In genomic region chr1:159005161-159005560, GRCh38 we compare ENCODE assay signal across 13 cellular contexts. TPM values are rescaled to one million over a fixed set of nuclear protein-coding genes. Genes with fewer than 3 reads are reported as not detected.
DNase-seq lines count a peak whose midpoint lies in the region; ATAC-seq, FAIRE-seq and TF ChIP-seq lines count a peak whose summit lies in the region.
"Had no signal": no experiment of that assay in that cellular context is flagged by ENCODE, and none has a peak within 500 bp of the region (broad histone marks: within the 10 kb centered on the region; RNA-seq: fewer than 3 reads in every experiment).

No MANE protein-coding gene starts in this region.

- intact Hi-C loops in left ventricle myocardium inferior (cut with micrococcal nuclease) (no loop called here), cardiac septum (cut with DNase I) (loop anchor here (5.0 kb wide), 3 partner anchors 47 to 917 kb away; no protein-coding TSS in a partner anchor), upper lobe of right lung (cut with DNase I) (no loop called here)
- intact Hi-C loops in naive thymus-derived CD4-positive, alpha-beta T cell (cut with micrococcal nuclease): loop anchor here in 1 of 2 donors (5.0 kb wide), 1 partner anchor 1868 kb away; the partner anchor contains the start of gene ETV3

- H3K36me3 Mint-ChIP-seq in naive thymus-derived CD4-positive, alpha-beta T cell: peaks cover 0 to 22% (median 0%) of the 10 kb centered on the region in 5 donors

- POLR2A ChIA-PET in H1 (lab: Charles Lee; ENCODE audit: partially characterized antibody): no interaction called here
- POLR2A ChIA-PET in naive thymus-derived CD4-positive, alpha-beta T cell (lab: Charles Lee): no interaction called here

- no peak overlapping the region for H3K4ac ChIP-seq in H1 (replicated peaks; ENCODE audit: insufficient read length, low read depth, low read length)

- no peak overlapping the region for H2BK120ac ChIP-seq in H1 (replicated peaks; ENCODE audit: low read depth, low read length)

- no peaks in the 10 kb centered on the region for H3K27me3 Mint-ChIP-seq in naive thymus-derived CD4-positive, alpha-beta T cell

- H3K4me1 ChIP-seq in left ventricle myocardium inferior (peaks cover 56% of the 10 kb centered on the region), H1 (replicated peaks in 1 of 4; ENCODE audit: control insufficient read depth in 3 of 4, insufficient read depth in 4 of 4, low read length in 3 of 4) (peaks cover 2 to 30% (median 17%) of the 10 kb centered on the region in 4 experiments; a peak in 5 of 7 replicates), upper lobe of right lung (peaks cover 28% of the 10 kb centered on the region)
- H3K4me1 ChIP-seq in naive thymus-derived CD4-positive, alpha-beta T cell (ENCODE audit: control insufficient read depth in 2 of 2, insufficient read depth in 2 of 2, low read length in 2 of 2): peaks cover 12 to 20% of the 10 kb centered on the region in 2 donors

- H3K18ac ChIP-seq in H1 (ENCODE audit: extremely low read depth, low read length): no peak overlapping the region

- no peaks in the 10 kb centered on the region for H3K79me1 ChIP-seq in H1 (ENCODE audit: low read depth, low read length)

- TF ChIP-seq RAD21 in H1 (IDR thresholded peaks at IDR 0.05 in 1 of 2, conservative IDR thresholded peaks at IDR 0.05 in 1 of 2; ENCODE audit: low read depth in 2 of 2, low read length in 2 of 2): no peak

- no peak for ATAC-seq in naive thymus-derived CD4-positive, alpha-beta T cell
- ATAC-seq in upper lobe of right lung (no peak), HG02759 (IDR thresholded peaks at IDR 0.05; ENCODE audit: unreplicated experiment) (no peak)

- H3K27me3 ChIP-seq in left ventricle myocardium inferior (ENCODE audit: low read depth) (peaks cover 8% of the 10 kb centered on the region), H1 (replicated peaks in 1 of 4; ENCODE audit: control insufficient read depth in 3 of 4, extremely low read depth in 1 of 4, insufficient read depth in 3 of 4, low read length in 3 of 4) (peaks cover 1 to 22% (median 16%) of the 10 kb centered on the region in 4 experiments; a peak in 5 of 7 replicates), upper lobe of right lung (no peaks in the 10 kb centered on the region)
- no peaks in the 10 kb centered on the region for H3K27me3 ChIP-seq in naive thymus-derived CD4-positive, alpha-beta T cell (ENCODE audit: control insufficient read depth in 2 of 2, insufficient read depth in 2 of 2, low read length in 2 of 2)
- H3K27me3 ChIP-seq: BE2C, cardiac muscle cell had no signal

- peaks cover 16 to 41% (median 27%) of the 10 kb centered on the region in 7 donors for H3K4me1 Mint-ChIP-seq in naive thymus-derived CD4-positive, alpha-beta T cell

- TF ChIP-seq CTCF in left ventricle myocardium inferior (IDR thresholded peaks at IDR 0.05; ENCODE audit: borderline replicate concordance) (no peak), H1 (IDR thresholded peaks at IDR 0.05; ENCODE audit: control extremely low read depth in 1 of 3, insufficient read depth in 1 of 3, low read depth in 1 of 3, low read length in 3 of 3) (no peak), upper lobe of right lung (IDR thresholded peaks at IDR 0.05) (no peak)

- H4K20me1 ChIP-seq in H1 (replicated peaks in 1 of 2; ENCODE audit: control insufficient read depth in 1 of 2, insufficient read depth in 2 of 2, low read length in 2 of 2): no peaks in the 10 kb centered on the region

- peak overlapping the region; percentile 24 for H3K4me3 ChIP-seq in left ventricle myocardium inferior
- H3K4me3 ChIP-seq in H1 (ENCODE audit: extremely low read depth in 1 of 4, insufficient read depth in 2 of 4, low read depth in 3 of 4, low read length in 4 of 4): peak overlapping the region in 1 of 4 experiments; percentile 58; a peak in 2 of 8 replicates
- no peak overlapping the region for H3K4me3 ChIP-seq in naive thymus-derived CD4-positive, alpha-beta T cell (ENCODE audit: low read length)
- H3K4me3 ChIP-seq in upper lobe of right lung: no peak overlapping the region
- H3K4me3 ChIP-seq: cardiac muscle cell had no signal

- CTCF ChIA-PET in H1 (lab: Charles Lee; ENCODE audit: partially characterized antibody): interaction anchor here (0.6 to 0.9 kb wide), 4 partner anchors 8 to 498 kb away, joined by 3 read pairs; no protein-coding TSS in a partner anchor
- CTCF ChIA-PET in naive thymus-derived CD4-positive, alpha-beta T cell (lab: Charles Lee): no interaction called here

- H4K91ac ChIP-seq in H1 (replicated peaks; ENCODE audit: insufficient read length, low read length): no peak overlapping the region

- H3K14ac ChIP-seq in H1 (ENCODE audit: insufficient read length): no peak overlapping the region

- H2AK5ac ChIP-seq in H1 (ENCODE audit: low read depth, low read length): no peak overlapping the region

- H3K4me3 Mint-ChIP-seq in naive thymus-derived CD4-positive, alpha-beta T cell: no peak overlapping the region

- H3K9ac ChIP-seq in H1 (replicated peaks in 1 of 4; ENCODE audit: extremely low read depth in 1 of 4, low read depth in 3 of 4, low read length in 3 of 4): no peak overlapping the region

- no peak overlapping the region for H3K56ac ChIP-seq in H1 (replicated peaks; ENCODE audit: insufficient read length, low read depth, low read length)

- FAIRE-seq in H1 (lab: Jason Lieb, UNC): no peak

- DNase-seq in left ventricle myocardium inferior (no peak), cardiac septum (ENCODE audit: low spot score) (no peak), H1 (ENCODE audit: low read depth in 1 of 2, low spot score in 2 of 2) (no peak), upper lobe of right lung (no peak), T-helper 9 cell (no peak), Kasumi-1 (lab: John Stamatoyannopoulos, UW) (no peak)
- no peak for DNase-seq in naive thymus-derived CD4-positive, alpha-beta T cell
- DNase-seq: NCI-H1092, trophoblast cell had no signal

- H4K5ac ChIP-seq in H1 (ENCODE audit: insufficient read length, low read depth, low read length): no peak overlapping the region

- no peak overlapping the region for H2BK12ac ChIP-seq in H1 (ENCODE audit: low read depth, low read length)

- peak overlapping the region; percentile 80 for H3K27ac ChIP-seq in left ventricle myocardium inferior (replicated peaks)
- no peak overlapping the region for H3K27ac ChIP-seq in H1 (ENCODE audit: low read depth, low read length)
- H3K27ac ChIP-seq in naive thymus-derived CD4-positive, alpha-beta T cell (ENCODE audit: low read depth, low read length): no peak overlapping the region
- H3K27ac ChIP-seq in upper lobe of right lung: peak overlapping the region; percentile 40
- H3K27ac ChIP-seq: HL-60 had no signal

- no peak overlapping the region for H2BK5ac ChIP-seq in H1 (ENCODE audit: low read depth, low read length)

- peaks cover 0 to 7% (median 0%) of the 10 kb centered on the region in 11 donors for H3K9me3 Mint-ChIP-seq in naive thymus-derived CD4-positive, alpha-beta T cell

- H2BK15ac ChIP-seq in H1 (ENCODE audit: low read length): no peak overlapping the region

- peak overlapping the region in 5 of 9 donors; percentile 41 to 99 (median 48) for H3K27ac Mint-ChIP-seq in naive thymus-derived CD4-positive, alpha-beta T cell

- H2AFZ ChIP-seq in H1 (ENCODE audit: low read length): peak overlapping the region; percentile 96; the same call in 1 of the 2 replicates

- no peak for TF ChIP-seq EP300 in H1 (IDR thresholded peaks at IDR 0.05; ENCODE audit: borderline replicate concordance in 1 of 2, low read depth in 2 of 2, low read length in 2 of 2)

- peak overlapping the region; percentile 85 to 86; a peak in 2 of 4 replicates for H3K4me2 ChIP-seq in H1 (ENCODE audit: insufficient read depth in 1 of 2, low read depth in 2 of 2, low read length in 2 of 2)

- H3K9me3 ChIP-seq in left ventricle myocardium inferior (replicated peaks) (no peaks in the 10 kb centered on the region), H1 (ENCODE audit: insufficient read depth in 2 of 2, low read depth in 1 of 2, low read length in 1 of 2) (no peaks in the 10 kb centered on the region), upper lobe of right lung (no peaks in the 10 kb centered on the region)
- H3K9me3 ChIP-seq in naive thymus-derived CD4-positive, alpha-beta T cell (ENCODE audit: control insufficient read depth in 2 of 3, low read length in 3 of 3): no peaks in the 10 kb centered on the region
- H3K9me3 ChIP-seq: BE2C had no signal

- H3K36me3 ChIP-seq in left ventricle myocardium inferior: no peaks in the 10 kb centered on the region
- H3K36me3 ChIP-seq in H1 (ENCODE audit: control insufficient read depth in 2 of 4, insufficient read depth in 4 of 4, low read length in 3 of 4): no peaks in the 10 kb centered on the region
- no peaks in the 10 kb centered on the region for H3K36me3 ChIP-seq in naive thymus-derived CD4-positive, alpha-beta T cell (ENCODE audit: control insufficient read depth in 2 of 3, insufficient read depth in 3 of 3, low read length in 3 of 3)
- H3K36me3 ChIP-seq in upper lobe of right lung: no peaks in the 10 kb centered on the region
- H3K36me3 ChIP-seq: BE2C, cardiac muscle cell had no signal

- H4K8ac ChIP-seq in H1 (ENCODE audit: extremely low read depth, insufficient read depth, low read length): no peak overlapping the region

- no peaks in the 10 kb centered on the region for H3K79me2 ChIP-seq in H1 (ENCODE audit: control insufficient read depth in 1 of 2, insufficient read depth in 2 of 2, low read length in 2 of 2)

- no peak overlapping the region for H2BK20ac ChIP-seq in H1 (ENCODE audit: low read length)

- H3K23me2 ChIP-seq in H1 (ENCODE audit: low read depth, low read length): 0 out of 2 replicates have a peak, but pooled peaks cover 4% of the 10 kb centered on the region

- no peak overlapping the region for H3K23ac ChIP-seq in H1 (ENCODE audit: insufficient read length)

- TF ChIP-seq POLR2A in H1 (IDR thresholded peaks at IDR 0.05; ENCODE audit: control extremely low read depth in 1 of 2, low read depth in 2 of 2, low read length in 2 of 2): no peak

TF ChIP-seq in H1, 55 proteins besides CTCF, POLR2A, EP300 and RAD21 (continues in another document):
- TF ChIP-seq EGR1 (IDR thresholded peaks at IDR 0.05; ENCODE audit: borderline replicate concordance, low read depth, low read length): no peak
- TF ChIP-seq SAP30 (IDR thresholded peaks at IDR 0.05; ENCODE audit: insufficient read depth, insufficient replicate concordance, low read length): no peak

RNA-seq across cellular contexts. Expression of gene IFI16, which starts 4.5 kb away (rescaled TPM):
- 21.9 TPM for total RNA-seq in left ventricle myocardium inferior
- total RNA-seq in cardiac septum: 31.1 TPM
- total RNA-seq in H1 (2021; fragmentation: NEBNext Ultra II Directional; extraction: Animal tissue kit (Norgen Biotek cat#: 25700)): 0.63 and 1.1 TPM in 2 replicates
- 0.52 and 0.74 TPM in 2 replicates for polyA plus RNA-seq in H1 (2011; rRNA removed)
- polyA plus RNA-seq in H1 (2011; cell fraction: cytosol; rRNA removed): 0.84 TPM
- 0.97 TPM for polyA plus RNA-seq in H1 (2011; cell fraction: nucleus; rRNA removed)
- polyA plus RNA-seq in H1 (2012, experiment 1 of 2): 0.42 to 1.1 TPM (median 0.84 TPM) in 4 replicates
- polyA plus RNA-seq in H1 (2012, experiment 2 of 2): not detected
- 0.77 TPM for polyA plus RNA-seq in H1 (2013, experiment 1 of 2)
- 0.77 TPM for polyA plus RNA-seq in H1 (2013, experiment 2 of 2)
- 0.88 and 1.9 TPM in 2 replicates for polyA minus RNA-seq in H1 (2011; rRNA and poly(A)+ RNA removed)
- 1.6 TPM for polyA minus RNA-seq in H1 (2011; cell fraction: cytosol; rRNA and poly(A)+ RNA removed)
- 6.6 TPM for polyA minus RNA-seq in H1 (2011; cell fraction: nucleus; rRNA and poly(A)+ RNA removed)
- total RNA-seq in naive thymus-derived CD4-positive, alpha-beta T cell: 100 to 1,000 TPM in 2 of 5 experiments, 10 to 100 TPM in 3; 42.4 to 307 (median 96.0) TPM
- 10 to 100 TPM; 46.1 to 48.0 TPM for polyA plus RNA-seq in naive thymus-derived CD4-positive, alpha-beta T cell
- total RNA-seq in upper lobe of right lung: 98.0 TPM

Comparison
In these comparisons a context has a peak if more than half of its experiments do, and no peak if none do; other contexts are left out.
1. H3K27ac ChIP-seq: peak in left ventricle myocardium inferior (single experiment) and upper lobe of right lung (single experiment); none in H1 (single experiment) and naive thymus-derived CD4-positive, alpha-beta T cell (single experiment).
2. RNA of gene IFI16, which starts 4.5 kb away (total RNA-seq): 98.0 TPM in upper lobe of right lung (single experiment), 42.4 to 307 TPM in naive thymus-derived CD4-positive, alpha-beta T cell, 31.1 TPM in cardiac septum (single experiment) and 21.9 TPM in left ventricle myocardium inferior (single experiment); 0.63 to 1.1 TPM in H1; every median in the first group is over 10 times any median in the second.